11 cellular contexts compared by ENCODE assay signal in genomic region chr18:57657566-57657965, GRCh38.
"Had no signal": no experiment of that assay in that cellular context is flagged by ENCODE, and none has a peak within 500 bp of the region (broad histone marks: within the 10 kb centered on the region; RNA-seq: fewer than 3 reads in every experiment).

No MANE protein-coding gene starts in this region.

- H3K4me1 ChIP-seq: gastrocnemius medialis, left lung, pancreas, tibial nerve had no signal

- H3K27ac ChIP-seq: gastrocnemius medialis, left lung, pancreas, tibial nerve had no signal

- FAIRE-seq: pancreas had no signal

- H3K9me3 ChIP-seq: pancreas had no signal

- ATAC-seq: activated T-helper 17 cell treated with anti-CD3 and anti-CD28 coated beads, Interleukin-2, amount 50 U/mL, for 72 hours; esophagus mucosa; gastrocnemius medialis; left lung had no signal

- H3K27me3 ChIP-seq: gastrocnemius medialis, left lung, pancreas, tibial nerve had no signal

- H3K4me3 ChIP-seq: gastrocnemius medialis, left lung, pancreas, tibial nerve had no signal

- DNase-seq: activated CD4-positive, alpha-beta T cell treated with anti-CD3 and anti-CD28 coated beads, Interleukin-2, amount 50 U/mL, for 1 hour; activated naive CD4-positive, alpha-beta T cell treated with anti-CD3 and anti-CD28 coated beads for 36 hours; activated T-cell treated with anti-CD3 and anti-CD28 coated beads for 4 hours; endodermal cell; gastrocnemius medialis; islet precursor cell; left lung; pancreas had no signal
